ENCODE assay signal across 2 cellular contexts in the genomic region with DNA sequence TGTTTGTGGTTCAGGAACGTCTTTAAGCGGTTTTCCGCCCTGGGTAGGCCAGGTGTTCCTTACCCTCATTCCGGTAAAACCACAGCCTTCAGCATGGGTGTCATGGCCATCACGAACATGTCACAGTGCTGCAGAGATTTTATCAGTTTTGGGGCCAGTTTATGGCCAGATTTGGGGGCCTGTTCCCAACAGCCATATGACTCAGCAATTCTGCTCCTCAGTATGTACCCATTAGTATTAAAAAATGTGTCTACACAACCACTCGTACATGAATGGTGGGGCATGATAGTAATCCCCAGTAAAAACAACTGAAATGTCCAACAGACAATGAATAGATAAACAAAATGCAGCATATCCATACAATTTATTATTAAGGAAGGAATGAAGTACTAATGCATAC.
A peak's percentile ranks its signal among the peaks of the same experiment; 100 is the strongest.
TF ChIP-seq lines count a peak whose summit lies in the region.

No MANE protein-coding gene starts in this region.

TF ChIP-seq in HepG2, 621 proteins besides CTCF, POLR2A, EP300 and RAD21:
- TF ChIP-seq ZFYVE20 (CRISPR knock-in tag; IDR thresholded peaks at IDR 0.05; ENCODE audit: borderline replicate concordance, low read depth) (no peak), MAFK (conservative IDR thresholded peaks at IDR 0.05 in 1 of 2, IDR thresholded peaks at IDR 0.05 in 1 of 2; ENCODE audit: low read length in 2 of 2) (peak; percentile 24 to 38; a peak in 2 of 4 replicates), MAFF (IDR thresholded peaks at IDR 0.05; ENCODE audit: low read depth, low read length) (0 out of 2 replicates have a peak, but pooled peaks have one; percentile 8), NFE2L2 (IDR thresholded peaks at IDR 0.05; ENCODE audit: low read length) (peak; percentile 67; the same call in 1 of the 2 replicates)
TF ChIP-seq in HepG2: peak in this region for 3.

TF ChIP-seq in IMR-90, 13 proteins besides CTCF, POLR2A, EP300 and RAD21:
- TF ChIP-seq BHLHE40 (IDR thresholded peaks at IDR 0.05; ENCODE audit: low read depth, low read length) (no peak), CEBPB (IDR thresholded peaks at IDR 0.05; ENCODE audit: low read depth, low read length) (no peak), ELK1 (IDR thresholded peaks at IDR 0.05; ENCODE audit: borderline replicate concordance, low read depth, low read length) (no peak), MAFK (IDR thresholded peaks at IDR 0.05; ENCODE audit: low read depth, low read length) (0 out of 2 replicates have a peak, but pooled peaks have one; percentile 25), NFE2L2 (IDR thresholded peaks at IDR 0.05; ENCODE audit: low read depth, low read length) (peak; percentile 86), RFX5 (IDR thresholded peaks at IDR 0.05; ENCODE audit: low read depth, low read length) (no peak)
